In genomic region chr2:169767243-169767888, GRCh38 we compare ENCODE assay signal across 8 cellular contexts. TPM values are rescaled to one million over a fixed set of nuclear protein-coding genes. Genes with fewer than 3 reads are reported as not detected.
DNase-seq lines count a peak whose midpoint lies in the region; ATAC-seq and TF ChIP-seq lines count a peak whose summit lies in the region.

No MANE protein-coding gene starts in this region.

- H3K4me3 ChIP-seq in astrocyte of the cerebellum (ENCODE audit: low read depth, low read length) = no peak overlapping the region

- H3K9me3 Mint-ChIP-seq in Calu3 (ENCODE audit: low read depth, unreplicated experiment) = no peaks in the 10 kb centered on the region

- intact Hi-C loops in Calu3 (cut with micrococcal nuclease; ENCODE audit: unreplicated experiment) = no loop called here

- peaks cover 25% of the 10 kb centered on the region for H3K4me1 Mint-ChIP-seq in Calu3 (ENCODE audit: low read depth, unreplicated experiment)

- H3K27me3 Mint-ChIP-seq in Calu3 (ENCODE audit: unreplicated experiment) = no peaks in the 10 kb centered on the region

- H3K4me3 Mint-ChIP-seq in Calu3 (ENCODE audit: low read depth, unreplicated experiment) = peak overlapping the region; percentile 3

- DNase-seq in Calu3 (peak; percentile 67), HPDE6-E6E7 (ENCODE audit: extremely low spot score) (peak; percentile 47), T-helper 2 cell (peak in 4 of 5 experiments; percentile 20 to 76 (median 32)), astrocyte of the cerebellum (ENCODE audit: low read depth) (no peak), iPS DF 4.7 (ENCODE audit: extremely low read depth, low spot score) (peak; percentile 25), cerebellar nuclear complex (lab: John Stamatoyannopoulos, UW) (no peak)
- DNase-seq in stimulated activated CD4-positive, alpha-beta T cell treated with anti-CD3 and anti-CD28 coated beads, Interleukin-12 subunit alpha, Interleukin-12 subunit beta, amount 100 ng/mL, for 4 hours = peak; percentile 38

- TF ChIP-seq CTCF in Calu3 (IDR thresholded peaks at IDR 0.05; ENCODE audit: unreplicated experiment) (peak; percentile 57), astrocyte of the cerebellum (IDR thresholded peaks at IDR 0.05; ENCODE audit: low read depth, low read length, missing control alignments) (peak; percentile 76)

- H3K36me3 Mint-ChIP-seq in Calu3 (ENCODE audit: insufficient read depth, unreplicated experiment) = no peaks in the 10 kb centered on the region

- ATAC-seq in HG02840 (IDR thresholded peaks at IDR 0.05; ENCODE audit: low FRiP score, unreplicated experiment) = no peak

- in situ Hi-C loops in astrocyte of the cerebellum (cut with HindIII; ENCODE audit: low sequenced_read_pairs) = no loop called here

- no peak overlapping the region for H3K27ac Mint-ChIP-seq in Calu3 (ENCODE audit: unreplicated experiment)

- CTCF ChIA-PET in Calu3 (lab: Charles Lee) = interaction anchor here (0.6 kb wide), 1 partner anchor 659 kb away, joined by 4 read pairs; no protein-coding TSS in a partner anchor

- BruUV-seq in Calu3 (replicated peaks; lab: Mats Ljungman, UMichigan) = no TSS peak

RNA-seq across cellular contexts. Expression of gene SSB, which starts 31.3 kb away (rescaled TPM):
- 143 TPM in 2 replicates for total RNA-seq in Calu3 (2022)

RNA-seq across cellular contexts. Expression of gene KLHL23, which starts 33.7 kb away (rescaled TPM):
- 40.4 and 49.5 TPM in 2 replicates for total RNA-seq in Calu3 (2022)

RNA-seq across cellular contexts. Expression of gene METTL5, which starts 57.3 kb away (rescaled TPM):
- total RNA-seq in Calu3 (2022) = 63.1 and 68.2 TPM in 2 replicates

RNA-seq across cellular contexts. Expression of gene UBR3, which starts 59.9 kb away (rescaled TPM):
- total RNA-seq in Calu3 (2022) = 30.6 and 33.1 TPM in 2 replicates

Comparison
In these comparisons a context has a peak if more than half of its experiments do, and no peak if none do; other contexts are left out.
1. DNase-seq: peak in Calu3 (single experiment), HPDE6-E6E7 (single experiment), T-helper 2 cell (4 of 5), iPS DF 4.7 (single experiment) and stimulated activated CD4-positive, alpha-beta T cell treated with anti-CD3 and anti-CD28 coated beads, Interleukin-12 subunit alpha, Interleukin-12 subunit beta, amount 100 ng/mL, for 4 hours (single experiment); none in astrocyte of the cerebellum (single experiment) and cerebellar nuclear complex (0 of 2).